23 cellular contexts compared by ENCODE assay signal in the genomic region with DNA sequence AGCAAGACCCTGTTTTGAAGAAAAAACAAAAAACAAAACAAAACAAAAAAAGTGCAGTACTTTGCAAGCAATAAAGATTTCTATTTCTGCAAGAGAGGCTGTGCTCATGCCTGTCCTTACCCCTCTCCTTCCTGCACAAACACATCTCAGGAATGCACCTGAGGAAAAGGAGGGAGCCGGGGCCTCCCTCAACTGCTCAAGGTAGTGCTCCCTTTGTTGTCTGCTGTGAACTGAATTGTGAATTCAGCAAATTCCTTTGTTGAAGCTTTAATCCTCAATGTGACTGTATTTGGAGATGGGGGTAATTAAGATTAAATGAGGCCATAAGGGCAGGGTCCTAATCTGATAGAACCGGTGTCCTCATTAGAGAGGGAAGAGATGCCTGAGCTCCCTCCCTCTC. TPM values are rescaled to one million over a fixed set of nuclear protein-coding genes. Genes with fewer than 3 reads are reported as not detected.
DNase-seq lines count a peak whose midpoint lies in the region; ATAC-seq and TF ChIP-seq lines count a peak whose summit lies in the region.
"Had no signal": no experiment of that assay in that cellular context is flagged by ENCODE, and none has a peak within 500 bp of the region (broad histone marks: within the 10 kb centered on the region; RNA-seq: fewer than 3 reads in every experiment).

No MANE protein-coding gene starts in this region.

- in situ Hi-C loops in GM23248 (cut with MboI), result loop anchor here (25.0 kb wide), 1 partner anchor 403 kb away; no protein-coding TSS in a partner anchor

- CTCF ChIA-PET in RWPE1 (lab: Yijun Ruan, JAX), result no interaction called here

- H3K4me1 Mint-ChIP-seq in progenitor cell of endocrine pancreas (ENCODE audit: low read depth), result no peaks in the 10 kb centered on the region
- H3K4me1 Mint-ChIP-seq: CD8-positive, alpha-beta memory T cell had no signal

- H3K4me3 Mint-ChIP-seq in progenitor cell of endocrine pancreas (ENCODE audit: low read depth), result no peak overlapping the region
- H3K4me3 Mint-ChIP-seq: CD8-positive, alpha-beta memory T cell had no signal

- no peak overlapping the region for H3K4me3 ChIP-seq in GM23248
- H3K4me3 ChIP-seq: SK-N-MC had no signal

- H2AFZ ChIP-seq in GM23248, result no peak overlapping the region

- no peaks in the 10 kb centered on the region for H3K27me3 ChIP-seq in GM23248 (replicated peaks; ENCODE audit: insufficient read depth)

- POLR2A ChIA-PET in RWPE1 (lab: Yijun Ruan, JAX; ENCODE audit: low non-redundant PET), result no interaction called here

- H3K27me3 Mint-ChIP-seq in progenitor cell of endocrine pancreas, result no peaks in the 10 kb centered on the region
- H3K27me3 Mint-ChIP-seq: CD8-positive, alpha-beta memory T cell had no signal

- 50 to 63% methylated on average over 2 of the region's 2 CpGs for WGBS in GM23248 (ENCODE audit: low coverage in 1 of 2, low lambda C conversion rate in 2 of 2, missing lambda C conversion rate in 2 of 2), 2 experiments

- H3K27ac ChIP-seq in GM23248 (peak overlapping the region; percentile 35; the same call in 1 of the 2 replicates), RWPE1 (peak overlapping the region; percentile 94), epithelial cell of prostate (peak overlapping the region; percentile 98)
- H3K27ac ChIP-seq: C4-2B, SK-N-MC had no signal

- H3K9me3 Mint-ChIP-seq in progenitor cell of endocrine pancreas (ENCODE audit: low read depth), result peaks cover 3% of the 10 kb centered on the region
- H3K9me3 Mint-ChIP-seq: CD8-positive, alpha-beta memory T cell had no signal

- no peak for TF ChIP-seq CTCF in RWPE1 (conservative IDR thresholded peaks at IDR 0.05; ENCODE audit: low read depth)
- TF ChIP-seq CTCF in progenitor cell of endocrine pancreas (IDR thresholded peaks at IDR 0.05; ENCODE audit: unreplicated experiment), result no peak
- TF ChIP-seq CTCF in GM10266 (IDR thresholded peaks at IDR 0.05; ENCODE audit: control insufficient read depth, insufficient read depth, low read depth, missing control alignments), result no peak

- H3K79me2 ChIP-seq in GM23248 (ENCODE audit: insufficient read depth), result no peaks in the 10 kb centered on the region

- no peaks in the 10 kb centered on the region for H4K20me1 ChIP-seq in GM23248 (ENCODE audit: insufficient read depth)

- peaks cover 3% of the 10 kb centered on the region for H3K36me3 Mint-ChIP-seq in progenitor cell of endocrine pancreas (ENCODE audit: insufficient read depth)

- H3K36me3 ChIP-seq in GM23248 (ENCODE audit: low read depth), result no peaks in the 10 kb centered on the region

- peak overlapping the region; percentile 52 for H3K27ac Mint-ChIP-seq in progenitor cell of endocrine pancreas
- H3K27ac Mint-ChIP-seq: CD8-positive, alpha-beta memory T cell had no signal

- no peaks in the 10 kb centered on the region for H3F3A ChIP-seq in GM23248 (ENCODE audit: insufficient read depth)

- H3K9ac ChIP-seq in GM23248, result no peak overlapping the region

- peaks cover 17% of the 10 kb centered on the region for H3K4me1 ChIP-seq in GM23248 (ENCODE audit: insufficient read depth)

- no peak overlapping the region for H3K4me2 ChIP-seq in GM23248 (ENCODE audit: unreplicated experiment)

- no peaks in the 10 kb centered on the region for H3K9me2 ChIP-seq in GM23248 (ENCODE audit: insufficient read depth)

- no peaks in the 10 kb centered on the region for H3K9me3 ChIP-seq in GM23248 (ENCODE audit: low read depth)

- no peak for DNase-seq in GM23248
- DNase-seq in RWPE1 (ENCODE audit: low spot score), result no peak
- no peak for DNase-seq in epithelial cell of prostate (ENCODE audit: low read depth, low spot score)
- no peak for DNase-seq in progenitor cell of endocrine pancreas (ENCODE audit: low spot score, unreplicated experiment)
- DNase-seq in stimulated activated CD4-positive, alpha-beta T cell treated with anti-CD3 and anti-CD28 coated beads, Interleukin-12 subunit alpha, Interleukin-12 subunit beta, amount 100 ng/mL, for 4 hours, result no peak
- DNase-seq in GM10266 (ENCODE audit: extremely low spot score), result no peak
- DNase-seq: Calu3; CD8-positive, alpha-beta memory T cell; Karpas-422; MV-4-11; NCI-H1694; NCI-H2081; NCI-H2171; NCI-H345; NCI-H526 treated with DMSO at 0.1 percent for 48 hours; NK-92 treated with Interleukin-12 subunit alpha and Interleukin-12 subunit beta, amount 100 ng/mL, for 24 hours; SHP77; SW 1271 had no signal

- ATAC-seq in GM19455 (IDR thresholded peaks at IDR 0.05; ENCODE audit: unreplicated experiment), result no peak
- no peak for ATAC-seq in HG03175 (IDR thresholded peaks at IDR 0.05; ENCODE audit: unreplicated experiment)

RNA-seq across cellular contexts. Expression of a gene that starts 13.9 kb away (rescaled TPM):
- total RNA-seq in GM23248 (2014; rRNA removed; shearing (Covaris generic)), result 95.2 and 152 TPM in 2 replicates
- polyA plus RNA-seq in GM23248 (2016; fragmentation: Nextera tagmentation; extraction: Ambion mirVana), result 64.9 and 70.6 TPM in 2 replicates
- total RNA-seq in progenitor cell of endocrine pancreas, result 40.5 and 41.8 TPM in 2 replicates

RNA-seq across cellular contexts. Expression of a gene that starts 18.9 kb away (rescaled TPM):
- total RNA-seq in GM23248 (2014; rRNA removed; shearing (Covaris generic)), result 15.4 and 32.2 TPM in 2 replicates
- polyA plus RNA-seq in GM23248 (2016; fragmentation: Nextera tagmentation; extraction: Ambion mirVana), result 20.3 and 22.9 TPM in 2 replicates
- 6.5 and 8.3 TPM in 2 replicates for total RNA-seq in progenitor cell of endocrine pancreas

RNA-seq across cellular contexts. Expression of a gene that starts 19.8 kb away (rescaled TPM):
- 34.5 and 35.3 TPM in 2 replicates for total RNA-seq in GM23248 (2014; rRNA removed; shearing (Covaris generic))
- 31.5 and 32.4 TPM in 2 replicates for polyA plus RNA-seq in GM23248 (2016; fragmentation: Nextera tagmentation; extraction: Ambion mirVana)
- 0.33 and 0.74 TPM in 2 replicates for total RNA-seq in progenitor cell of endocrine pancreas
- total RNA-seq: Daoy had no signal

RNA-seq across cellular contexts. Expression of a gene that starts 31.7 kb away (rescaled TPM):
- total RNA-seq in GM23248 (2014; rRNA removed; shearing (Covaris generic)), result 17.0 and 21.1 TPM in 2 replicates
- polyA plus RNA-seq in GM23248 (2016; fragmentation: Nextera tagmentation; extraction: Ambion mirVana), result 45.0 and 48.3 TPM in 2 replicates
- total RNA-seq in progenitor cell of endocrine pancreas, result 73.1 and 81.9 TPM in 2 replicates

RNA-seq across cellular contexts. Expression of a gene that starts 49.6 kb away (rescaled TPM):
- 7.9 and 8.2 TPM in 2 replicates for total RNA-seq in GM23248 (2014; rRNA removed; shearing (Covaris generic))
- polyA plus RNA-seq in GM23248 (2016; fragmentation: Nextera tagmentation; extraction: Ambion mirVana), result 8.5 and 8.6 TPM in 2 replicates
- 12.6 and 14.5 TPM in 2 replicates for total RNA-seq in progenitor cell of endocrine pancreas

Comparison
In these comparisons a context has a peak if more than half of its experiments do, and no peak if none do; other contexts are left out.
1. H3K27ac ChIP-seq: peak in every context shown above with its lines; median percentile 98 in epithelial cell of prostate; 94 in RWPE1; 35 in GM23248.
2. RNA of a gene that starts 19.8 kb away (total RNA-seq): 34.5 to 35.3 TPM in GM23248; 0.33 to 0.74 TPM in progenitor cell of endocrine pancreas; every median in the first group is over 10 times any median in the second.